In the genomic region with DNA sequence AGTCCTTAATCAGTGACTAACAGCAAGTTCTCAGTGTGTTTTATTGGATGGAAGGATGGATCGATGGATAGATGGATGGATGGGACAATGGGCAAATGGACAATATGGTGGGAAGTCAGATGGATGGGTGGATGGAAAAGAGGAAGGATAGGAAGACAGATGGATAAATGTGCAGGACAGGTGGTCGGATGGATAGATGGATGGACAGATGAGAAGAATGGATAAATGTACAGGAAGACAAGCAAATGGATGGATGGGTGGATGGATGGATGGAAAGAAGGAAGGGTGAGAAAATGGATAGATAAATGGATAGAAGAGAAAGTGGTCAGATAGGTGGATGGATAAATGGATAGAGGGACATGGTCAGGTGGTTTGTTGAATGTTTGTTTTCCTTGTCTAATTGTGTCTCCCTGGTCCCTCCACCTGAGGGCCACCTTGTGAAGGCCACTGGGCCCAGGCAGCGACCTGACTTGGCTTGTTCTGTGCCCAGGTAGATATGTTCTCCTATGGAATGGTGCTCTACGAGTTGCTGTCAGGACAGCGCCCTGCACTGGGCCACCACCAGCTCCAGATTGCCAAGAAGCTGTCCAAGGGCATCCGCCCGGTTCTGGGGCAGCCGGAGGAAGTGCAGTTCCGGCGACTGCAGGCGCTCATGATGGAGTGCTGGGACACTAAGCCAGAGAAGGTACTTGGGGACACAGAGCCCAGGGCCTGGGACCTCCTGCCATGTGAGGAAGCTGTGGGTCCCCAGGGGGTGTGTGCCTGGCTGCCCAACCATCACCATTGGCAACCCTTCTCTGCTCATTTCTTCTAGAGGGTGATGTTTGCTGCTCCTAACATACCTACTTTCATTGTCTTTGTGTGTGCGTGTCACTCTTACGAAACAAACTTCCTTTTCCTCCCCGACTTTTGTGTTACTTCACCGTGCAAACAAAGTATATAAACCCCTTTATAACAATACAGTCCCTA, we compare ENCODE assay signal across 1 cellular context.
TF ChIP-seq lines count a peak whose summit lies in the region.

No MANE protein-coding gene starts in this region.

TF ChIP-seq in HepG2, 621 proteins besides CTCF, POLR2A, EP300 and RAD21 (continued from another document and continues in another):
- TF ChIP-seq, protein P1, sequence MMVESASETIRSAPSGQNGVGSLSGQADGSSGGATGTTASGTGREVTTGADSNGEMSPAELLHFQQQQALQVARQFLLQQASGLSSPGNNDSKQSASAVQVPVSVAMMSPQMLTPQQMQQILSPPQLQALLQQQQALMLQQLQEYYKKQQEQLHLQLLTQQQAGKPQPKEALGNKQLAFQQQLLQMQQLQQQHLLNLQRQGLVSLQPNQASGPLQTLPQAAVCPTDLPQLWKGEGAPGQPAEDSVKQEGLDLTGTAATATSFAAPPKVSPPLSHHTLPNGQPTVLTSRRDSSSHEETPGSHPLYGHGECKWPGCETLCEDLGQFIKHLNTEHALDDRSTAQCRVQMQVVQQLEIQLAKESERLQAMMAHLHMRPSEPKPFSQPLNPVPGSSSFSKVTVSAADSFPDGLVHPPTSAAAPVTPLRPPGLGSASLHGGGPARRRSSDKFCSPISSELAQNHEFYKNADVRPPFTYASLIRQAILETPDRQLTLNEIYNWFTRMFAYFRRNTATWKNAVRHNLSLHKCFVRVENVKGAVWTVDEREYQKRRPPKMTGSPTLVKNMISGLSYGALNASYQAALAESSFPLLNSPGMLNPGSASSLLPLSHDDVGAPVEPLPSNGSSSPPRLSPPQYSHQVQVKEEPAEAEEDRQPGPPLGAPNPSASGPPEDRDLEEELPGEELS (CRISPR knock-in tag; IDR thresholded peaks at IDR 0.05): peak; percentile 22; the same call in 1 of the 2 replicates
- no peak for TF ChIP-seq GATAD1 (CRISPR knock-in tag; IDR thresholded peaks at IDR 0.05)
- TF ChIP-seq KLF15 (CRISPR knock-in tag; IDR thresholded peaks at IDR 0.05; ENCODE audit: borderline replicate concordance): no peak
- no peak for TF ChIP-seq FOXP1 (IDR thresholded peaks at IDR 0.05)
- peak; percentile 17; the same call in 1 of the 2 replicates for TF ChIP-seq FOXP1 (CRISPR knock-in tag; IDR thresholded peaks at IDR 0.05)
- TF ChIP-seq ZNF619 (CRISPR knock-in tag; IDR thresholded peaks at IDR 0.05): no peak
- TF ChIP-seq GATAD2A (CRISPR knock-in tag; IDR thresholded peaks at IDR 0.05): 0 out of 2 replicates have a peak, but pooled peaks have one; percentile 19
- peak; percentile 68 for TF ChIP-seq STAG1 (CRISPR knock-in tag; IDR thresholded peaks at IDR 0.05)
- TF ChIP-seq, protein P2, sequence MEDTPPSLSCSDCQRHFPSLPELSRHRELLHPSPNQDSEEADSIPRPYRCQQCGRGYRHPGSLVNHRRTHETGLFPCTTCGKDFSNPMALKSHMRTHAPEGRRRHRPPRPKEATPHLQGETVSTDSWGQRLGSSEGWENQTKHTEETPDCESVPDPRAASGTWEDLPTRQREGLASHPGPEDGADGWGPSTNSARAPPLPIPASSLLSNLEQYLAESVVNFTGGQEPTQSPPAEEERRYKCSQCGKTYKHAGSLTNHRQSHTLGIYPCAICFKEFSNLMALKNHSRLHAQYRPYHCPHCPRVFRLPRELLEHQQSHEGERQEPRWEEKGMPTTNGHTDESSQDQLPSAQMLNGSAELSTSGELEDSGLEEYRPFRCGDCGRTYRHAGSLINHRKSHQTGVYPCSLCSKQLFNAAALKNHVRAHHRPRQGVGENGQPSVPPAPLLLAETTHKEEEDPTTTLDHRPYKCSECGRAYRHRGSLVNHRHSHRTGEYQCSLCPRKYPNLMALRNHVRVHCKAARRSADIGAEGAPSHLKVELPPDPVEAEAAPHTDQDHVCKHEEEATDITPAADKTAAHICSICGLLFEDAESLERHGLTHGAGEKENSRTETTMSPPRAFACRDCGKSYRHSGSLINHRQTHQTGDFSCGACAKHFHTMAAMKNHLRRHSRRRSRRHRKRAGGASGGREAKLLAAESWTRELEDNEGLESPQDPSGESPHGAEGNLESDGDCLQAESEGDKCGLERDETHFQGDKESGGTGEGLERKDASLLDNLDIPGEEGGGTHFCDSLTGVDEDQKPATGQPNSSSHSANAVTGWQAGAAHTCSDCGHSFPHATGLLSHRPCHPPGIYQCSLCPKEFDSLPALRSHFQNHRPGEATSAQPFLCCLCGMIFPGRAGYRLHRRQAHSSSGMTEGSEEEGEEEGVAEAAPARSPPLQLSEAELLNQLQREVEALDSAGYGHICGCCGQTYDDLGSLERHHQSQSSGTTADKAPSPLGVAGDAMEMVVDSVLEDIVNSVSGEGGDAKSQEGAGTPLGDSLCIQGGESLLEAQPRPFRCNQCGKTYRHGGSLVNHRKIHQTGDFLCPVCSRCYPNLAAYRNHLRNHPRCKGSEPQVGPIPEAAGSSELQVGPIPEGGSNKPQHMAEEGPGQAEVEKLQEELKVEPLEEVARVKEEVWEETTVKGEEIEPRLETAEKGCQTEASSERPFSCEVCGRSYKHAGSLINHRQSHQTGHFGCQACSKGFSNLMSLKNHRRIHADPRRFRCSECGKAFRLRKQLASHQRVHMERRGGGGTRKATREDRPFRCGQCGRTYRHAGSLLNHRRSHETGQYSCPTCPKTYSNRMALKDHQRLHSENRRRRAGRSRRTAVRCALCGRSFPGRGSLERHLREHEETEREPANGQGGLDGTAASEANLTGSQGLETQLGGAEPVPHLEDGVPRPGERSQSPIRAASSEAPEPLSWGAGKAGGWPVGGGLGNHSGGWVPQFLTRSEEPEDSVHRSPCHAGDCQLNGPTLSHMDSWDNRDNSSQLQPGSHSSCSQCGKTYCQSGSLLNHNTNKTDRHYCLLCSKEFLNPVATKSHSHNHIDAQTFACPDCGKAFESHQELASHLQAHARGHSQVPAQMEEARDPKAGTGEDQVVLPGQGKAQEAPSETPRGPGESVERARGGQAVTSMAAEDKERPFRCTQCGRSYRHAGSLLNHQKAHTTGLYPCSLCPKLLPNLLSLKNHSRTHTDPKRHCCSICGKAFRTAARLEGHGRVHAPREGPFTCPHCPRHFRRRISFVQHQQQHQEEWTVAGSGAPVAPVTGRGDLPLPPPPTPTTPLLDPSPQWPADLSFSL (CRISPR knock-in tag; IDR thresholded peaks at IDR 0.05): peak; percentile 60; the same call in 1 of the 2 replicates
- peak; percentile 87; the same call in 1 of the 2 replicates for TF ChIP-seq SOX5 (CRISPR knock-in tag; IDR thresholded peaks at IDR 0.05; ENCODE audit: borderline replicate concordance)
- TF ChIP-seq RORA (CRISPR knock-in tag; IDR thresholded peaks at IDR 0.05): no peak
- TF ChIP-seq CEBPB (IDR thresholded peaks at IDR 0.05; ENCODE audit: borderline replicate concordance, low read depth, low read length): peak; percentile 57
- no peak for TF ChIP-seq SOX6 (IDR thresholded peaks at IDR 0.05)
- TF ChIP-seq SOX6 (CRISPR knock-in tag; IDR thresholded peaks at IDR 0.05): peak; percentile 82
- no peak for TF ChIP-seq ZNF713 (CRISPR knock-in tag; IDR thresholded peaks at IDR 0.05)
- TF ChIP-seq, protein P3, sequence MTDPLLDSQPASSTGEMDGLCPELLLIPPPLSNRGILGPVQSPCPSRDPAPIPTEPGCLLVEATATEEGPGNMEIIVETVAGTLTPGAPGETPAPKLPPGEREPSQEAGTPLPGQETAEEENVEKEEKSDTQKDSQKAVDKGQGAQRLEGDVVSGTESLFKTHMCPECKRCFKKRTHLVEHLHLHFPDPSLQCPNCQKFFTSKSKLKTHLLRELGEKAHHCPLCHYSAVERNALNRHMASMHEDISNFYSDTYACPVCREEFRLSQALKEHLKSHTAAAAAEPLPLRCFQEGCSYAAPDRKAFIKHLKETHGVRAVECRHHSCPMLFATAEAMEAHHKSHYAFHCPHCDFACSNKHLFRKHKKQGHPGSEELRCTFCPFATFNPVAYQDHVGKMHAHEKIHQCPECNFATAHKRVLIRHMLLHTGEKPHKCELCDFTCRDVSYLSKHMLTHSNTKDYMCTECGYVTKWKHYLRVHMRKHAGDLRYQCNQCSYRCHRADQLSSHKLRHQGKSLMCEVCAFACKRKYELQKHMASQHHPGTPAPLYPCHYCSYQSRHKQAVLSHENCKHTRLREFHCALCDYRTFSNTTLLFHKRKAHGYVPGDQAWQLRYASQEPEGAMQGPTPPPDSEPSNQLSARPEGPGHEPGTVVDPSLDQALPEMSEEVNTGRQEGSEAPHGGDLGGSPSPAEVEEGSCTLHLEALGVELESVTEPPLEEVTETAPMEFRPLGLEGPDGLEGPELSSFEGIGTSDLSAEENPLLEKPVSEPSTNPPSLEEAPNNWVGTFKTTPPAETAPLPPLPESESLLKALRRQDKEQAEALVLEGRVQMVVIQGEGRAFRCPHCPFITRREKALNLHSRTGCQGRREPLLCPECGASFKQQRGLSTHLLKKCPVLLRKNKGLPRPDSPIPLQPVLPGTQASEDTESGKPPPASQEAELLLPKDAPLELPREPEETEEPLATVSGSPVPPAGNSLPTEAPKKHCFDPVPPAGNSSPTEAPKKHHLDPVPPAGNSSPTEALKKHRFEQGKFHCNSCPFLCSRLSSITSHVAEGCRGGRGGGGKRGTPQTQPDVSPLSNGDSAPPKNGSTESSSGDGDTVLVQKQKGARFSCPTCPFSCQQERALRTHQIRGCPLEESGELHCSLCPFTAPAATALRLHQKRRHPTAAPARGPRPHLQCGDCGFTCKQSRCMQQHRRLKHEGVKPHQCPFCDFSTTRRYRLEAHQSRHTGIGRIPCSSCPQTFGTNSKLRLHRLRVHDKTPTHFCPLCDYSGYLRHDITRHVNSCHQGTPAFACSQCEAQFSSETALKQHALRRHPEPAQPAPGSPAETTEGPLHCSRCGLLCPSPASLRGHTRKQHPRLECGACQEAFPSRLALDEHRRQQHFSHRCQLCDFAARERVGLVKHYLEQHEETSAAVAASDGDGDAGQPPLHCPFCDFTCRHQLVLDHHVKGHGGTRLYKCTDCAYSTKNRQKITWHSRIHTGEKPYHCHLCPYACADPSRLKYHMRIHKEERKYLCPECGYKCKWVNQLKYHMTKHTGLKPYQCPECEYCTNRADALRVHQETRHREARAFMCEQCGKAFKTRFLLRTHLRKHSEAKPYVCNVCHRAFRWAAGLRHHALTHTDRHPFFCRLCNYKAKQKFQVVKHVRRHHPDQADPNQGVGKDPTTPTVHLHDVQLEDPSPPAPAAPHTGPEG (CRISPR knock-in tag; IDR thresholded peaks at IDR 0.05): no peak
- TF ChIP-seq, protein P4, sequence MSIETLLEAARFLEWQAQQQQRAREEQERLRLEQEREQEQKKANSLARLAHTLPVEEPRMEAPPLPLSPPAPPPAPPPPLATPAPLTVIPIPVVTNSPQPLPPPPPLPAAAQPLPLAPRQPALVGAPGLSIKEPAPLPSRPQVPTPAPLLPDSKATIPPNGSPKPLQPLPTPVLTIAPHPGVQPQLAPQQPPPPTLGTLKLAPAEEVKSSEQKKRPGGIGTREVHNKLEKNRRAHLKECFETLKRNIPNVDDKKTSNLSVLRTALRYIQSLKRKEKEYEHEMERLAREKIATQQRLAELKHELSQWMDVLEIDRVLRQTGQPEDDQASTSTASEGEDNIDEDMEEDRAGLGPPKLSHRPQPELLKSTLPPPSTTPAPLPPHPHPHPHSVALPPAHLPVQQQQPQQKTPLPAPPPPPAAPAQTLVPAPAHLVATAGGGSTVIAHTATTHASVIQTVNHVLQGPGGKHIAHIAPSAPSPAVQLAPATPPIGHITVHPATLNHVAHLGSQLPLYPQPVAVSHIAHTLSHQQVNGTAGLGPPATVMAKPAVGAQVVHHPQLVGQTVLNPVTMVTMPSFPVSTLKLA (IDR thresholded peaks at IDR 0.05): peak; percentile 34; the same call in 1 of the 2 replicates
- no peak for TF ChIP-seq THYN1 (CRISPR knock-in tag; IDR thresholded peaks at IDR 0.05; ENCODE audit: borderline replicate concordance, low read depth)
- 0 out of 2 replicates have a peak, but pooled peaks have one; percentile 45 for TF ChIP-seq HNRNPL (IDR thresholded peaks at IDR 0.05; ENCODE audit: low read depth, low read length)
- TF ChIP-seq ZNF782 (CRISPR knock-in tag; IDR thresholded peaks at IDR 0.05; ENCODE audit: borderline replicate concordance): no peak
- no peak for TF ChIP-seq NR2F6 (IDR thresholded peaks at IDR 0.05)
- TF ChIP-seq NR2F6 (CRISPR knock-in tag; IDR thresholded peaks at IDR 0.05): peak; percentile 25; the same call in 1 of the 2 replicates
- 0 out of 2 replicates have a peak, but pooled peaks have one; percentile 18 for TF ChIP-seq RAD51 (IDR thresholded peaks at IDR 0.05; ENCODE audit: borderline replicate concordance)
- TF ChIP-seq TARDBP (CRISPR knock-in tag; IDR thresholded peaks at IDR 0.05): no peak
- no peak for TF ChIP-seq TEAD3 (CRISPR knock-in tag; optimal IDR thresholded peaks at IDR 0.05; ENCODE audit: borderline replicate concordance)
- 0 out of 2 replicates have a peak, but pooled peaks have one; percentile 16 for TF ChIP-seq ZNF331 (CRISPR knock-in tag; IDR thresholded peaks at IDR 0.05)
- TF ChIP-seq, protein P5, sequence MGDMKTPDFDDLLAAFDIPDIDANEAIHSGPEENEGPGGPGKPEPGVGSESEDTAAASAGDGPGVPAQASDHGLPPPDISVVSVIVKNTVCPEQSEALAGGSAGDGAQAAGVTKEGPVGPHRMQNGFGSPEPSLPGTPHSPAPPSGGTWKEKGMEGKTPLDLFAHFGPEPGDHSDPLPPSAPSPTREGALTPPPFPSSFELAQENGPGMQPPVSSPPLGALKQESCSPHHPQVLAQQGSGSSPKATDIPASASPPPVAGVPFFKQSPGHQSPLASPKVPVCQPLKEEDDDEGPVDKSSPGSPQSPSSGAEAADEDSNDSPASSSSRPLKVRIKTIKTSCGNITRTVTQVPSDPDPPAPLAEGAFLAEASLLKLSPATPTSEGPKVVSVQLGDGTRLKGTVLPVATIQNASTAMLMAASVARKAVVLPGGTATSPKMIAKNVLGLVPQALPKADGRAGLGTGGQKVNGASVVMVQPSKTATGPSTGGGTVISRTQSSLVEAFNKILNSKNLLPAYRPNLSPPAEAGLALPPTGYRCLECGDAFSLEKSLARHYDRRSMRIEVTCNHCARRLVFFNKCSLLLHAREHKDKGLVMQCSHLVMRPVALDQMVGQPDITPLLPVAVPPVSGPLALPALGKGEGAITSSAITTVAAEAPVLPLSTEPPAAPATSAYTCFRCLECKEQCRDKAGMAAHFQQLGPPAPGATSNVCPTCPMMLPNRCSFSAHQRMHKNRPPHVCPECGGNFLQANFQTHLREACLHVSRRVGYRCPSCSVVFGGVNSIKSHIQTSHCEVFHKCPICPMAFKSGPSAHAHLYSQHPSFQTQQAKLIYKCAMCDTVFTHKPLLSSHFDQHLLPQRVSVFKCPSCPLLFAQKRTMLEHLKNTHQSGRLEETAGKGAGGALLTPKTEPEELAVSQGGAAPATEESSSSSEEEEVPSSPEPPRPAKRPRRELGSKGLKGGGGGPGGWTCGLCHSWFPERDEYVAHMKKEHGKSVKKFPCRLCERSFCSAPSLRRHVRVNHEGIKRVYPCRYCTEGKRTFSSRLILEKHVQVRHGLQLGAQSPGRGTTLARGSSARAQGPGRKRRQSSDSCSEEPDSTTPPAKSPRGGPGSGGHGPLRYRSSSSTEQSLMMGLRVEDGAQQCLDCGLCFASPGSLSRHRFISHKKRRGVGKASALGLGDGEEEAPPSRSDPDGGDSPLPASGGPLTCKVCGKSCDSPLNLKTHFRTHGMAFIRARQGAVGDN (CRISPR knock-in tag; IDR thresholded peaks at IDR 0.05): peak; percentile 40
- TF ChIP-seq, protein P6, sequence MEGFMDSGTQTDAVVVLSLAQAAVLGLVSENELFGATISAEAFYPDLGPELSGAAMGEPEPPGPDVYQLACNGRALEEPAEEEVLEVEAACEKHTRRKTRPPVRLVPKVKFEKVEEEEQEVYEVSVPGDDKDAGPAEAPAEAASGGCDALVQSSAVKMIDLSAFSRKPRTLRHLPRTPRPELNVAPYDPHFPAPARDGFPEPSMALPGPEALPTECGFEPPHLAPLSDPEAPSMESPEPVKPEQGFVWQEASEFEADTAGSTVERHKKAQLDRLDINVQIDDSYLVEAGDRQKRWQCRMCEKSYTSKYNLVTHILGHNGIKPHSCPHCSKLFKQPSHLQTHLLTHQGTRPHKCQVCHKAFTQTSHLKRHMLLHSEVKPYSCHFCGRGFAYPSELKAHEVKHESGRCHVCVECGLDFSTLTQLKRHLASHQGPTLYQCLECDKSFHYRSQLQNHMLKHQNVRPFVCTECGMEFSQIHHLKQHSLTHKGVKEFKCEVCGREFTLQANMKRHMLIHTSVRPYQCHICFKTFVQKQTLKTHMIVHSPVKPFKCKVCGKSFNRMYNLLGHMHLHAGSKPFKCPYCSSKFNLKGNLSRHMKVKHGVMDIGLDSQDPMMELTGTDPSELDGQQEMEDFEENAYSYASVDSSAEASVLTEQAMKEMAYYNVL (CRISPR knock-in tag; IDR thresholded peaks at IDR 0.05; ENCODE audit: borderline replicate concordance): 0 out of 2 replicates have a peak, but pooled peaks have one; percentile 46
